29 cellular contexts compared by ENCODE assay signal in the genomic region with DNA sequence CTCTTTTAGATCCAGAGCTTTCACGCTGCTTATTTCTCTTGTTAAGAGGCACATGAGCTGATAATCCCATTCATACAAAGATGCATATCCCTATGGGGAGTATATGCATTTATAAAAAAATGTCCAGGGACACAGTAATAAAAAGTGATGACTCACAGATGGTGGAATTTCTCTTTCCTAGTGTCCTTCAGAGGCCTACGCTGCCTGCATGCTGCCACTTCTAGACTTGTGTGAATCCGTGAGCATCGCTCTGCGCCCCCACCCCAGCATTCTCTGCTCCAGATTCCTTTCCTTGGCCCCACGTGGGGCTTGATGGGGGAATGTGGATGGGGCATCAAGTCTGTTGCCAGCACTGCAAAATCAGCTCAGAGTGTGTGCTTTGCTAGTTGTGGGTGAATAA. TPM values are rescaled to one million over a fixed set of nuclear protein-coding genes. Genes with fewer than 3 reads are reported as not detected.
A peak's percentile ranks its signal among the peaks of the same experiment; 100 is the strongest.
DNase-seq lines count a peak whose midpoint lies in the region; ATAC-seq and TF ChIP-seq lines count a peak whose summit lies in the region.
"Had no signal": no experiment of that assay in that cellular context is flagged by ENCODE, and none has a peak within 500 bp of the region (broad histone marks: within the 10 kb centered on the region; RNA-seq: fewer than 3 reads in every experiment).

No MANE protein-coding gene starts in this region.

- WGBS in mammary epithelial cell (ENCODE audit: low coverage, missing lambda C conversion rate): 71% methylated on average over 6 of the region's 6 CpGs

- TF ChIP-seq CTCF in MCF 10A (IDR thresholded peaks at IDR 0.05; ENCODE audit: unreplicated experiment): no peak
- TF ChIP-seq CTCF in mammary epithelial cell (conservative IDR thresholded peaks at IDR 0.05 in 1 of 2, IDR thresholded peaks at IDR 0.05 in 1 of 2; ENCODE audit: extremely low read depth in 1 of 2, insufficient read depth in 1 of 2, low read depth in 1 of 2, low read length in 2 of 2): no peak
- TF ChIP-seq CTCF in RWPE1 (conservative IDR thresholded peaks at IDR 0.05; ENCODE audit: low read depth): no peak

- H3K79me2 ChIP-seq in mammary epithelial cell (ENCODE audit: insufficient read depth, low read length): no peaks in the 10 kb centered on the region

- no peaks in the 10 kb centered on the region for H3K9me3 Mint-ChIP-seq in MCF 10A (ENCODE audit: unreplicated experiment)
- H3K9me3 Mint-ChIP-seq: activated naive CD4-positive, alpha-beta T cell treated with anti-CD3 and anti-CD28 coated beads, Interleukin-2, amount 50 U/mL, for 24 hours; H9 had no signal

- no peak overlapping the region for H3K4me3 ChIP-seq in mammary epithelial cell (replicated peaks in 1 of 3; ENCODE audit: insufficient read depth in 1 of 3, low read depth in 2 of 3, low read length in 3 of 3)
- H3K4me3 ChIP-seq: ascending aorta, SJSA1, upper lobe of right lung had no signal

- H4K20me1 ChIP-seq in mammary epithelial cell (ENCODE audit: insufficient read depth, low read length): no peaks in the 10 kb centered on the region

- intact Hi-C loops in MCF 10A (cut with micrococcal nuclease): no loop called here
- intact Hi-C loops in mammary epithelial cell (cut with micrococcal nuclease): loop anchor here (10.0 kb wide), 1 partner anchor 227 kb away; no protein-coding TSS in a partner anchor

- H3K36me3 Mint-ChIP-seq in MCF 10A (ENCODE audit: insufficient read depth, unreplicated experiment): no peaks in the 10 kb centered on the region
- H3K36me3 Mint-ChIP-seq: activated naive CD4-positive, alpha-beta T cell treated with anti-CD3 and anti-CD28 coated beads, Interleukin-2, amount 50 U/mL, for 24 hours; naive B cell had no signal

- BruUV-seq in MCF 10A (replicated peaks; lab: Mats Ljungman, UMichigan): no TSS peak
- no TSS peak for BruUV-seq in mammary epithelial cell (replicated peaks; lab: Mats Ljungman, UMichigan)

- dilution Hi-C loops in mammary epithelial cell (cut with HindIII; ENCODE audit: low sequenced_read_pairs): no loop called here

- no peak overlapping the region for H3K4me2 ChIP-seq in mammary epithelial cell (ENCODE audit: insufficient read depth, low read depth, low read length)
- H3K4me2 ChIP-seq: KMS-11 had no signal

- no peak overlapping the region for H3K27ac Mint-ChIP-seq in MCF 10A (ENCODE audit: low read depth, unreplicated experiment)
- H3K27ac Mint-ChIP-seq: activated CD4-positive, alpha-beta T cell treated with anti-CD3 and anti-CD28 coated beads, Interleukin-2, amount 10 ng/mL, durations not matched to agents 24 days and 14 days; activated naive CD4-positive, alpha-beta T cell treated with anti-CD3 and anti-CD28 coated beads, Interleukin-2, amount 50 U/mL, for 24 hours; memory B cell; naive B cell had no signal

- in situ Hi-C loops in mammary epithelial cell (cut with MboI; ENCODE audit: low sequenced_read_pairs in 2 of 2): no loop called here

- CTCF ChIA-PET in MCF 10A (lab: Yijun Ruan, JAX): interaction anchor here (3.0 kb wide), 1 partner anchor 170 kb away, joined by 9 read pairs; no protein-coding TSS in a partner anchor
- CTCF ChIA-PET in mammary epithelial cell (lab: Charles Lee; ENCODE audit: low non-redundant PET): no interaction called here
- CTCF ChIA-PET in RWPE1 (lab: Yijun Ruan, JAX): interaction anchor here (0.6 kb wide), 1 partner anchor 112 kb away, joined by 3 read pairs; no protein-coding TSS in a partner anchor

- H3K27me3 Mint-ChIP-seq in MCF 10A (ENCODE audit: insufficient read depth, unreplicated experiment): no peaks in the 10 kb centered on the region
- H3K27me3 Mint-ChIP-seq: activated naive CD4-positive, alpha-beta T cell treated with anti-CD3 and anti-CD28 coated beads, Interleukin-2, amount 50 U/mL, for 24 hours had no signal

- H3K36me3 ChIP-seq in mammary epithelial cell (ENCODE audit: insufficient read depth, low read length): no peaks in the 10 kb centered on the region
- H3K36me3 ChIP-seq: ascending aorta, SJSA1, upper lobe of right lung had no signal

- H3K4me1 Mint-ChIP-seq in MCF 10A (ENCODE audit: insufficient read depth, unreplicated experiment): no peaks in the 10 kb centered on the region
- H3K4me1 Mint-ChIP-seq: memory B cell, naive B cell had no signal

- DNase-seq in MCF 10A (ENCODE audit: unreplicated experiment) (peak; percentile 20), mammary epithelial cell (no peak), RWPE1 (ENCODE audit: low spot score) (peak; percentile 41), hepatic stellate cell (ENCODE audit: low spot score) (peak; percentile 12), NCI-H2171 (lab: John Stamatoyannopoulos, UW) (no peak)
- DNase-seq in activated CD8-positive, alpha-beta memory T cell treated with anti-CD3 and anti-CD28 coated beads, Interleukin-2, amount 50 U/mL, for 4 hours: no peak
- DNase-seq: activated CD4-positive, alpha-beta T cell treated with anti-CD3 and anti-CD28 coated beads, Interleukin-2, amount 10 ng/mL, durations not matched to agents 24 days and 14 days; central memory CD4-positive, alpha-beta T cell; COR-L47; dermis blood vessel endothelial cell; DMS79 treated with DMSO at 0.1 percent for 48 hours; H9; left cardiac atrium; MV-4-11; naive B cell; NCI-H524; nucleus accumbens; small intestine; stimulated activated CD4-positive, alpha-beta T cell treated with anti-CD3 and anti-CD28 coated beads, Interleukin-2, amount 100 ng/mL, for 24 hours; T-helper 2 cell; upper lobe of right lung had no signal

- H3K9me3 ChIP-seq in mammary epithelial cell (replicated peaks; ENCODE audit: insufficient read depth, low read length): no peaks in the 10 kb centered on the region
- H3K9me3 ChIP-seq: ascending aorta, SJSA1, upper lobe of right lung had no signal

- no peaks in the 10 kb centered on the region for H3K4me1 ChIP-seq in mammary epithelial cell (ENCODE audit: insufficient read depth, low read length)
- H3K4me1 ChIP-seq: ascending aorta, upper lobe of right lung had no signal

- H3K4me3 Mint-ChIP-seq in MCF 10A (ENCODE audit: unreplicated experiment): no peak overlapping the region
- H3K4me3 Mint-ChIP-seq: activated CD4-positive, alpha-beta T cell treated with anti-CD3 and anti-CD28 coated beads, Interleukin-2, amount 10 ng/mL, durations not matched to agents 24 days and 14 days; activated naive CD4-positive, alpha-beta T cell treated with anti-CD3 and anti-CD28 coated beads, Interleukin-2, amount 50 U/mL, for 24 hours; H9; memory B cell; naive B cell had no signal

- H2AFZ ChIP-seq in mammary epithelial cell (ENCODE audit: low read depth, low read length): no peak overlapping the region

- H3K9ac ChIP-seq in mammary epithelial cell (ENCODE audit: insufficient read depth, low read length): no peak overlapping the region
- H3K9ac ChIP-seq: KMS-11 had no signal

- H3K27ac ChIP-seq in mammary epithelial cell (ENCODE audit: insufficient read depth, low read depth, low read length): no peak overlapping the region
- no peak overlapping the region for H3K27ac ChIP-seq in RWPE1
- H3K27ac ChIP-seq: ascending aorta, KMS-11, SJSA1, upper lobe of right lung, VCaP had no signal

- H3K27me3 ChIP-seq in mammary epithelial cell (ENCODE audit: insufficient read depth, low read length): peaks cover 3% of the 10 kb centered on the region
- H3K27me3 ChIP-seq: ascending aorta, SJSA1, upper lobe of right lung had no signal

- ATAC-seq in GM21529 (IDR thresholded peaks at IDR 0.05; ENCODE audit: unreplicated experiment) (no peak), HG03521 (IDR thresholded peaks at IDR 0.05; ENCODE audit: unreplicated experiment) (no peak)
- ATAC-seq: left cardiac atrium, upper lobe of right lung had no signal

- POLR2A ChIA-PET in MCF 10A (lab: Yijun Ruan, JAX) (interaction anchor here (0.9 kb wide), 1 partner anchor 18 kb away, joined by 3 read pairs; no protein-coding TSS in a partner anchor), RWPE1 (lab: Yijun Ruan, JAX; ENCODE audit: low non-redundant PET) (no interaction called here)

RNA-seq across cellular contexts. Expression of gene RASGRF2, which starts 22.6 kb away (rescaled TPM):
- total RNA-seq in MCF 10A (2022) (not detected in 2 replicates), mammary epithelial cell (1 to 10 TPM in 1 of 2 donors, under 1 TPM in 1; 0.19 to 2.0 TPM)
- 0.05 TPM for polyA plus RNA-seq in mammary epithelial cell
- not detected for polyA minus RNA-seq in mammary epithelial cell

Comparison
In these comparisons a context has a peak if more than half of its experiments do, and no peak if none do; other contexts are left out.
1. DNase-seq: peak in MCF 10A (single experiment), RWPE1 (single experiment) and hepatic stellate cell (single experiment); none in mammary epithelial cell (single experiment), activated CD8-positive, alpha-beta memory T cell treated with anti-CD3 and anti-CD28 coated beads, Interleukin-2, amount 50 U/mL, for 4 hours (single experiment) and NCI-H2171 (single experiment).